ENCODE assay signal across 1 cellular context in genomic region chr5:36066001-36066539, GRCh38.
TF ChIP-seq lines count a peak whose summit lies in the region.

No MANE protein-coding gene starts in this region.

TF ChIP-seq in GM23338, 12 proteins besides CTCF, POLR2A, EP300 and RAD21 (continued from another document):
- no peak for TF ChIP-seq ZNF462 (CRISPR knock-in tag; IDR thresholded peaks at IDR 0.05)
- TF ChIP-seq REST (IDR thresholded peaks at IDR 0.05; ENCODE audit: unreplicated experiment): no peak
- TF ChIP-seq ZNF331 (CRISPR knock-in tag; IDR thresholded peaks at IDR 0.05; ENCODE audit: low read depth): no peak
